ENCODE assay signal across 28 cellular contexts in genomic region chr20:48889155-48889790, GRCh38.
"Had no signal": no experiment of that assay in that cellular context is flagged by ENCODE, and none has a peak within 500 bp of the region (broad histone marks: within the 10 kb centered on the region; RNA-seq: fewer than 3 reads in every experiment).

No MANE protein-coding gene starts in this region.

- H3K36me3 ChIP-seq: adrenal gland, ascending aorta, brain microvascular endothelial cell, gastrocnemius medialis, left lung, ovary, stomach, transverse colon had no signal

- H3K9me3 Mint-ChIP-seq: activated T-cell treated with anti-CD3 and anti-CD28 coated beads, Interleukin-2, amount 50 U/mL, for 4 hours; activated T-helper 2 cell treated with anti-CD3 and anti-CD28 coated beads, Interferon-gamma antibody, Interleukin-2, Interleukin-4, amounts not matched to agents 10 μg/mL and 5 μg/mL and 100 μg/mL, durations not matched to agents 14 hours and 24 hours and 36 hours; effector memory CD8-positive, alpha-beta T cell had no signal

- H3K4me1 Mint-ChIP-seq: mesothelial cell of epicardium, WTC11 had no signal

- H3K27me3 ChIP-seq: adrenal gland, ascending aorta, brain microvascular endothelial cell, gastrocnemius medialis, ovary, stomach, transverse colon had no signal

- FAIRE-seq: endothelial cell of umbilical vein, urothelium cell line had no signal

- H3K4me3 Mint-ChIP-seq: activated naive CD8-positive, alpha-beta T cell; activated T-cell treated with anti-CD3 and anti-CD28 coated beads, Interleukin-2, amount 50 U/mL, for 4 hours; effector memory CD8-positive, alpha-beta T cell; mesothelial cell of epicardium; natural killer cell treated with Interleukin-12 subunit alpha and Interleukin-12 subunit beta and Interleukin-15 and Interleukin-18, amount 100 ng/mL, for 72 hours; WTC11 had no signal

- H3K4me1 ChIP-seq: adrenal gland, ascending aorta, psoas muscle, stomach, transverse colon had no signal

- H3K36me3 Mint-ChIP-seq: activated naive CD8-positive, alpha-beta T cell; mesothelial cell of epicardium; natural killer cell treated with Interleukin-12 subunit alpha and Interleukin-12 subunit beta and Interleukin-15 and Interleukin-18, amount 100 ng/mL, for 72 hours; WTC11 had no signal

- H3K27ac Mint-ChIP-seq: activated naive CD8-positive, alpha-beta T cell; activated T-helper 2 cell treated with anti-CD3 and anti-CD28 coated beads, Interferon-gamma antibody, Interleukin-2, Interleukin-4, amounts not matched to agents 10 μg/mL and 5 μg/mL and 100 μg/mL, durations not matched to agents 14 hours and 24 hours and 36 hours; effector memory CD8-positive, alpha-beta T cell; mesothelial cell of epicardium; WTC11 had no signal

- H3K27me3 Mint-ChIP-seq: activated naive CD8-positive, alpha-beta T cell had no signal

- DNase-seq: activated CD8-positive, alpha-beta memory T cell treated with anti-CD3 and anti-CD28 coated beads for 24 hours; activated CD8-positive, alpha-beta memory T cell treated with anti-CD3 and anti-CD28 coated beads, Interleukin-2, amount 50 U/mL, for 4 hours; activated naive CD4-positive, alpha-beta T cell; activated T-cell treated with anti-CD3 and anti-CD28 coated beads, Interleukin-2, amount 50 U/mL, for 4 hours; adrenal gland; brain microvascular endothelial cell; central memory CD4-positive, alpha-beta T cell; effector memory CD8-positive, alpha-beta T cell; gastrocnemius medialis; hippocampal formation; kidney glomerular epithelial cell; left lung; ovary; psoas muscle; right cardiac atrium; stimulated activated CD4-positive, alpha-beta T cell treated with anti-CD3 and anti-CD28 coated beads, Interleukin-12 subunit alpha, Interleukin-12 subunit beta, amount 100 ng/mL, for 4 hours; stomach; T1000; transverse colon had no signal

- H3K9me3 ChIP-seq: adrenal gland, ascending aorta, gastrocnemius medialis, transverse colon had no signal

- ATAC-seq: activated T-cell treated with anti-CD3 and anti-CD28 coated beads, Interleukin-2, amount 50 U/mL, for 4 hours; effector memory CD8-positive, alpha-beta T cell; esophagus mucosa; gastrocnemius medialis; left lung; natural killer cell treated with Interleukin-12 subunit alpha and Interleukin-12 subunit beta and Interleukin-15 and Interleukin-18, amount 100 ng/mL, for 72 hours; psoas muscle; right cardiac atrium; WTC11 had no signal

- H3K4me3 ChIP-seq: adrenal gland, ascending aorta, gastrocnemius medialis, left lung, ovary, psoas muscle, stomach, transverse colon had no signal

- H3K27ac ChIP-seq: adrenal gland, ascending aorta, brain microvascular endothelial cell, gastrocnemius medialis, ovary, psoas muscle, stomach, transverse colon had no signal
